ENCODE assay signal across 13 cellular contexts in genomic region chr12:27130284-27130683, GRCh38. TPM values are rescaled to one million over a fixed set of nuclear protein-coding genes. Genes with fewer than 3 reads are reported as not detected.
"Had no signal": no experiment of that assay in that cellular context is flagged by ENCODE, and none has a peak within 500 bp of the region (broad histone marks: within the 10 kb centered on the region; RNA-seq: fewer than 3 reads in every experiment).

No MANE protein-coding gene starts in this region.

RNA-seq across cellular contexts. Expression of gene C12orf71, which starts 47.9 kb away (rescaled TPM):
- total RNA-seq: activated B cell treated with CpG ODN at 0.5 μM for 24 hours; activated CD4-positive, alpha-beta memory T cell treated with anti-CD3 and anti-CD28 coated beads for 36 hours; activated CD4-positive, alpha-beta memory T cell treated with anti-CD3 and anti-CD28 coated beads, Interleukin-2, amount 10 ng/mL, durations not matched to agents 7 days and 5 days; activated CD4-positive, alpha-beta T cell treated with anti-CD3 and anti-CD28 coated beads for 36 hours; activated CD4-positive, alpha-beta T cell treated with anti-CD3 and anti-CD28 coated beads, Interleukin-2, amount 10 ng/mL, durations not matched to agents 24 days and 14 days; activated CD4-positive, alpha-beta T cell treated with anti-CD3 and anti-CD28 coated beads, Interleukin-2, amount 10 ng/mL, durations not matched to agents 7 days and 5 days; activated CD8-positive, alpha-beta memory T cell treated with anti-CD3 and anti-CD28 coated beads for 36 hours; activated CD8-positive, alpha-beta memory T cell treated with anti-CD3 and anti-CD28 coated beads, Interleukin-2, amount 10 ng/mL, durations not matched to agents 7 days and 5 days; activated CD8-positive, alpha-beta T cell treated with anti-CD3 and anti-CD28 coated beads for 36 hours; activated CD8-positive, alpha-beta T cell treated with anti-CD3 and anti-CD28 coated beads, Interleukin-2, amount 10 ng/mL, durations not matched to agents 7 days and 5 days; T-helper 17 cell; T-helper 2 cell treated with Interferon-gamma antibody and Interleukin-4, amounts not matched to agents 100 ng/mL and 5 ng/mL, for 36 hours; WTC11 had no signal
